25 cellular contexts compared by ENCODE assay signal in the genomic region with DNA sequence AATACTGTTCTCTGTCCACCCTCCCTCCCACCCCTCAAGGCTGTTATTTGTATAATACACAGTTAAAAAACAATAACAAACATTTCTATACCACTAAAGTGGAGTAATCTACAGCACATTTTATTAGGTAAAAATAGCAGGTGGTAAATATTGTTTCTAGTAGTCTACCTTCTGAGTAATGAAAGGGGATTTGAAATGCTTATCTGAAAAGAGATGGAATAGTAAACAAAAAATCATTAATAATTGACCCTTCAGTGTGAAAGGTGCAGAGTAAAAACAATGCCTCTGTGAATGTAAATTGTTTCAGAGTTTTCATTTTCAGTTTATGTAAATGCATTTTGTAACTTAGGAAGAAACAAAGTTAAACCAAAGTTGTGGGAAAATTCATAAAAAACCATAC.
"Had no signal": no experiment of that assay in that cellular context is flagged by ENCODE, and none has a peak within 500 bp of the region (broad histone marks: within the 10 kb centered on the region; RNA-seq: fewer than 3 reads in every experiment).

No MANE protein-coding gene starts in this region.

- DNase-seq: colonic mucosa; cortex of kidney; dermis blood vessel endothelial cell; dorsolateral prefrontal cortex; effector CD4-positive, alpha-beta T cell; effector CD8-positive, alpha-beta T cell; effector memory CD4-positive, alpha-beta T cell; effector memory CD8-positive, alpha-beta T cell; endodermal cell; erythroblast; esophagus squamous epithelium; foreskin fibroblast; foreskin keratinocyte; foreskin melanocyte; gastrocnemius medialis; glutamatergic neuron; head of caudate nucleus; heart left ventricle; heart right ventricle had no signal

- H3K9me3 ChIP-seq: colonic mucosa, esophagus muscularis mucosa, esophagus squamous epithelium, gastrocnemius medialis, gastroesophageal sphincter had no signal

- H3K27ac ChIP-seq: colonic mucosa, coronary artery, dorsolateral prefrontal cortex, epithelial cell of prostate, esophagus muscularis mucosa, esophagus squamous epithelium, foreskin keratinocyte, gastrocnemius medialis, gastroesophageal sphincter, heart left ventricle, heart right ventricle had no signal

- H3K27me3 ChIP-seq: colonic mucosa, dorsolateral prefrontal cortex, esophagus muscularis mucosa, esophagus squamous epithelium, foreskin keratinocyte, gastrocnemius medialis, gastroesophageal sphincter, heart left ventricle, heart right ventricle had no signal

- ATAC-seq: effector memory CD8-positive, alpha-beta T cell; esophagus mucosa; foreskin keratinocyte; gastrocnemius medialis; gastroesophageal sphincter; heart left ventricle; heart right ventricle had no signal

- H3K4me3 ChIP-seq: colonic mucosa, coronary artery, dorsolateral prefrontal cortex, esophagus muscularis mucosa, esophagus squamous epithelium, gastrocnemius medialis, gastroesophageal sphincter, heart left ventricle, heart right ventricle had no signal

- H3K4me1 ChIP-seq: colonic mucosa, esophagus muscularis mucosa, esophagus squamous epithelium, foreskin keratinocyte, gastrocnemius medialis, gastroesophageal sphincter, heart left ventricle, heart right ventricle had no signal

- H3K36me3 ChIP-seq: colonic mucosa, esophagus muscularis mucosa, esophagus squamous epithelium, gastrocnemius medialis, gastroesophageal sphincter, heart left ventricle, heart right ventricle had no signal

- FAIRE-seq: endothelial cell of umbilical vein had no signal
